1 cellular context compared by ENCODE assay signal in the genomic region with DNA sequence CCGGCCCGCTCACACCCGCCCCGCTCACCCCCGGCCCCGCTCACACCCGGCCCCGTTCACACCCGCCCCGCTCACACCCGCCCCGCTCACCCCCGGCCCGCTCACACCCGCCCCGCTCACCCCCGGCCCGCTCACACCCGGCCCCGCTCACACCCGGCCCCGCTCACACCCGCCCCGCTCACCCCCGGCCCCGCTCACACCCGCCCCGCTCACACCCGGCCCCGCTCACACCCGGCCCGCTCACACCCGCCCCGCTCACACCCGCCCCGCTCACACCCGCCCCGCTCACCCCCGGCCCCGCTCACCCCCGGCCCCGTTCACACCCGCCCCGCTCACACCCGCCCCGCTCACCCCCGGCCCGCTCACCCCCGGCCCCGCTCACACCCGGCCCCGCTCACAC. TPM values are rescaled to one million over a fixed set of nuclear protein-coding genes. Genes with fewer than 3 reads are reported as not detected.
"Had no signal": no experiment of that assay in that cellular context is flagged by ENCODE, and none has a peak within 500 bp of the region (broad histone marks: within the 10 kb centered on the region; RNA-seq: fewer than 3 reads in every experiment).

No MANE protein-coding gene starts in this region.

RNA-seq across cellular contexts. Expression of a gene that starts 40.6 kb away (rescaled TPM):
- total RNA-seq: LHCN-M2 had no signal
